ENCODE assay signal across 1 cellular context in the genomic region with DNA sequence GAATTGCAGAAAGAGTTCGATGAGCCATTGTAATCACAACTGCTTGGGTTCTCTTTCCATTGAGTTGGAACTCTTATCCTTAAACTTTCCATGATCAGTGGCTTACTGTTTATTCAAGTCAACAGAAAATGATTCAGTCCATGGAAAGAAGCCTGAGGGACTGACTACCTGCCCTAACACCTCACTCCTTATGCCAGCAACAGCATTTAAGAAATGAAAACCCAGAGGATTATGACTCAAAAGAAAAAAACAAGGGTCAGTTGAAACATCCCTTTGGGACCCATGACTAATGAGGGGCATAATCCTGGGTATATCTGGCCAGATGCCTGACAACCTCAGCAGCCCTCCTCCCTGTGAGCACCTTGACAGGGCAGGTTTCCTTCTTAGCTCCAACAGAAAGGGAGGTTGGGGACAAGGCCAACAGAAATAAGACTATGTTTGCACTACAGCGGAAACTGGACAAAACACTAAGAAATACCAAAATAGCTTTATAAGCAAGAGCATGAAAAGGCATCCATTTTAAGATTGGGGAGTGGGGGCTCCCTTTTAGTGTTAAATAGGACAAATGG.
TF ChIP-seq lines count a peak whose summit lies in the region.

No MANE protein-coding gene starts in this region.

TF ChIP-seq in GM23338, 12 proteins besides CTCF, POLR2A, EP300 and RAD21 (continued from another document):
- TF ChIP-seq, protein P1, sequence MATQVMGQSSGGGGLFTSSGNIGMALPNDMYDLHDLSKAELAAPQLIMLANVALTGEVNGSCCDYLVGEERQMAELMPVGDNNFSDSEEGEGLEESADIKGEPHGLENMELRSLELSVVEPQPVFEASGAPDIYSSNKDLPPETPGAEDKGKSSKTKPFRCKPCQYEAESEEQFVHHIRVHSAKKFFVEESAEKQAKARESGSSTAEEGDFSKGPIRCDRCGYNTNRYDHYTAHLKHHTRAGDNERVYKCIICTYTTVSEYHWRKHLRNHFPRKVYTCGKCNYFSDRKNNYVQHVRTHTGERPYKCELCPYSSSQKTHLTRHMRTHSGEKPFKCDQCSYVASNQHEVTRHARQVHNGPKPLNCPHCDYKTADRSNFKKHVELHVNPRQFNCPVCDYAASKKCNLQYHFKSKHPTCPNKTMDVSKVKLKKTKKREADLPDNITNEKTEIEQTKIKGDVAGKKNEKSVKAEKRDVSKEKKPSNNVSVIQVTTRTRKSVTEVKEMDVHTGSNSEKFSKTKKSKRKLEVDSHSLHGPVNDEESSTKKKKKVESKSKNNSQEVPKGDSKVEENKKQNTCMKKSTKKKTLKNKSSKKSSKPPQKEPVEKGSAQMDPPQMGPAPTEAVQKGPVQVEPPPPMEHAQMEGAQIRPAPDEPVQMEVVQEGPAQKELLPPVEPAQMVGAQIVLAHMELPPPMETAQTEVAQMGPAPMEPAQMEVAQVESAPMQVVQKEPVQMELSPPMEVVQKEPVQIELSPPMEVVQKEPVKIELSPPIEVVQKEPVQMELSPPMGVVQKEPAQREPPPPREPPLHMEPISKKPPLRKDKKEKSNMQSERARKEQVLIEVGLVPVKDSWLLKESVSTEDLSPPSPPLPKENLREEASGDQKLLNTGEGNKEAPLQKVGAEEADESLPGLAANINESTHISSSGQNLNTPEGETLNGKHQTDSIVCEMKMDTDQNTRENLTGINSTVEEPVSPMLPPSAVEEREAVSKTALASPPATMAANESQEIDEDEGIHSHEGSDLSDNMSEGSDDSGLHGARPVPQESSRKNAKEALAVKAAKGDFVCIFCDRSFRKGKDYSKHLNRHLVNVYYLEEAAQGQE (IDR thresholded peaks at IDR 0.05; ENCODE audit: unreplicated experiment) = no peak
- no peak for TF ChIP-seq JUNB (IDR thresholded peaks at IDR 0.05; ENCODE audit: unreplicated experiment)
- TF ChIP-seq EZH2 (IDR thresholded peaks at IDR 0.05; ENCODE audit: low read depth, unreplicated experiment) = no peak
- TF ChIP-seq EZH2phosphoT487 (IDR thresholded peaks at IDR 0.05; ENCODE audit: unreplicated experiment) = no peak
- TF ChIP-seq, protein P2, sequence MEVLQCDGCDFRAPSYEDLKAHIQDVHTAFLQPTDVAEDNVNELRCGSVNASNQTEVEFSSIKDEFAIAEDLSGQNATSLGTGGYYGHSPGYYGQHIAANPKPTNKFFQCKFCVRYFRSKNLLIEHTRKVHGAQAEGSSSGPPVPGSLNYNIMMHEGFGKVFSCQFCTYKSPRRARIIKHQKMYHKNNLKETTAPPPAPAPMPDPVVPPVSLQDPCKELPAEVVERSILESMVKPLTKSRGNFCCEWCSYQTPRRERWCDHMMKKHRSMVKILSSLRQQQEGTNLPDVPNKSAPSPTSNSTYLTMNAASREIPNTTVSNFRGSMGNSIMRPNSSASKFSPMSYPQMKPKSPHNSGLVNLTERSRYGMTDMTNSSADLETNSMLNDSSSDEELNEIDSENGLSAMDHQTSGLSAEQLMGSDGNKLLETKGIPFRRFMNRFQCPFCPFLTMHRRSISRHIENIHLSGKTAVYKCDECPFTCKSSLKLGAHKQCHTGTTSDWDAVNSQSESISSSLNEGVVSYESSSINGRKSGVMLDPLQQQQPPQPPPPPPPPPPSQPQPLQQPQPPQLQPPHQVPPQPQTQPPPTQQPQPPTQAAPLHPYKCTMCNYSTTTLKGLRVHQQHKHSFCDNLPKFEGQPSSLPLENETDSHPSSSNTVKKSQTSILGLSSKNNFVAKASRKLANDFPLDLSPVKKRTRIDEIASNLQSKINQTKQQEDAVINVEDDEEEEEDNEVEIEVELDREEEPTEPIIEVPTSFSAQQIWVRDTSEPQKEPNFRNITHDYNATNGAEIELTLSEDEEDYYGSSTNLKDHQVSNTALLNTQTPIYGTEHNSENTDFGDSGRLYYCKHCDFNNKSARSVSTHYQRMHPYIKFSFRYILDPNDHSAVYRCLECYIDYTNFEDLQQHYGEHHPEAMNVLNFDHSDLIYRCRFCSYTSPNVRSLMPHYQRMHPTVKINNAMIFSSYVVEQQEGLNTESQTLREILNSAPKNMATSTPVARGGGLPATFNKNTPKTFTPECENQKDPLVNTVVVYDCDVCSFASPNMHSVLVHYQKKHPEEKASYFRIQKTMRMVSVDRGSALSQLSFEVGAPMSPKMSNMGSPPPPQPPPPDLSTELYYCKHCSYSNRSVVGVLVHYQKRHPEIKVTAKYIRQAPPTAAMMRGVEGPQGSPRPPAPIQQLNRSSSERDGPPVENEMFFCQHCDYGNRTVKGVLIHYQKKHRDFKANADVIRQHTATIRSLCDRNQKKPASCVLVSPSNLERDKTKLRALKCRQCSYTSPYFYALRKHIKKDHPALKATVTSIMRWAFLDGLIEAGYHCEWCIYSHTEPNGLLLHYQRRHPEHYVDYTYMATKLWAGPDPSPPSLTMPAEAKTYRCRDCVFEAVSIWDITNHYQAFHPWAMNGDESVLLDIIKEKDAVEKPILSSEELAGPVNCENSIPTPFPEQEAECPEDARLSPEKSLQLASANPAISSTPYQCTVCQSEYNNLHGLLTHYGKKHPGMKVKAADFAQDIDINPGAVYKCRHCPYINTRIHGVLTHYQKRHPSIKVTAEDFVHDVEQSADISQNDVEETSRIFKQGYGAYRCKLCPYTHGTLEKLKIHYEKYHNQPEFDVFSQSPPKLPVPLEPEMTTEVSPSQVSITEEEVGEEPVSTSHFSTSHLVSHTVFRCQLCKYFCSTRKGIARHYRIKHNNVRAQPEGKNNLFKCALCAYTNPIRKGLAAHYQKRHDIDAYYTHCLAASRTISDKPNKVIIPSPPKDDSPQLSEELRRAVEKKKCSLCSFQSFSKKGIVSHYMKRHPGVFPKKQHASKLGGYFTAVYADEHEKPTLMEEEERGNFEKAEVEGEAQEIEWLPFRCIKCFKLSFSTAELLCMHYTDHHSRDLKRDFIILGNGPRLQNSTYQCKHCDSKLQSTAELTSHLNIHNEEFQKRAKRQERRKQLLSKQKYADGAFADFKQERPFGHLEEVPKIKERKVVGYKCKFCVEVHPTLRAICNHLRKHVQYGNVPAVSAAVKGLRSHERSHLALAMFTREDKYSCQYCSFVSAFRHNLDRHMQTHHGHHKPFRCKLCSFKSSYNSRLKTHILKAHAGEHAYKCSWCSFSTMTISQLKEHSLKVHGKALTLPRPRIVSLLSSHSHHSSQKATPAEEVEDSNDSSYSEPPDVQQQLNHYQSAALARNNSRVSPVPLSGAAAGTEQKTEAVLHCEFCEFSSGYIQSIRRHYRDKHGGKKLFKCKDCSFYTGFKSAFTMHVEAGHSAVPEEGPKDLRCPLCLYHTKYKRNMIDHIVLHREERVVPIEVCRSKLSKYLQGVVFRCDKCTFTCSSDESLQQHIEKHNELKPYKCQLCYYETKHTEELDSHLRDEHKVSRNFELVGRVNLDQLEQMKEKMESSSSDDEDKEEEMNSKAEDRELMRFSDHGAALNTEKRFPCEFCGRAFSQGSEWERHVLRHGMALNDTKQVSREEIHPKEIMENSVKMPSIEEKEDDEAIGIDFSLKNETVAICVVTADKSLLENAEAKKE (CRISPR knock-in tag; IDR thresholded peaks at IDR 0.05) = no peak
- no peak for TF ChIP-seq NANOG (IDR thresholded peaks at IDR 0.05; ENCODE audit: borderline replicate concordance)
TF ChIP-seq in GM23338: peak in this region for 0.
